Comparison of ENCODE assay signal across 15 cellular contexts in genomic region chrX:107562482-107562881, GRCh38.
DNase-seq lines count a peak whose midpoint lies in the region; ATAC-seq, FAIRE-seq and TF ChIP-seq lines count a peak whose summit lies in the region.
"Had no signal": no experiment of that assay in that cellular context is flagged by ENCODE, and none has a peak within 500 bp of the region (broad histone marks: within the 10 kb centered on the region; RNA-seq: fewer than 3 reads in every experiment).

No MANE protein-coding gene starts in this region.

- no peaks in the 10 kb centered on the region for H3K9me3 Mint-ChIP-seq in WTC11
- H3K9me3 Mint-ChIP-seq: activated naive CD8-positive, alpha-beta T cell treated with anti-CD3 and anti-CD28 coated beads, Interleukin-2, amount 50 U/mL, for 24 hours had no signal

- H3K27ac ChIP-seq in cardiac muscle cell = no peak overlapping the region
- H3K27ac ChIP-seq in heart left ventricle = no peak overlapping the region
- no peak overlapping the region for H3K27ac ChIP-seq in foreskin keratinocyte
- H3K27ac ChIP-seq in suprapubic skin = no peak overlapping the region
- H3K27ac ChIP-seq: upper lobe of right lung had no signal

- POLR2A ChIA-PET in WTC11 (lab: Charles Lee) = no interaction called here

- no peaks in the 10 kb centered on the region for H3K9me3 ChIP-seq in cardiac muscle cell (ENCODE audit: low read depth)
- no peaks in the 10 kb centered on the region for H3K9me3 ChIP-seq in heart left ventricle
- H3K9me3 ChIP-seq in suprapubic skin = no peaks in the 10 kb centered on the region
- H3K9me3 ChIP-seq: upper lobe of right lung had no signal

- H3K36me3 ChIP-seq in cardiac muscle cell (no peaks in the 10 kb centered on the region), heart left ventricle (no peaks in the 10 kb centered on the region), suprapubic skin (no peaks in the 10 kb centered on the region)
- H3K36me3 ChIP-seq: upper lobe of right lung had no signal

- no peak overlapping the region for H3K4me3 ChIP-seq in cardiac muscle cell
- no peak overlapping the region for H3K4me3 ChIP-seq in heart left ventricle
- no peak overlapping the region for H3K4me3 ChIP-seq in suprapubic skin
- H3K4me3 ChIP-seq: GM12878, upper lobe of right lung had no signal

- 68 to 78% (median 72%) methylated on average over 3 of the region's 3 CpGs for WGBS in heart left ventricle, 4 donors
- 56% methylated on average over 3 of the region's 3 CpGs for WGBS in suprapubic skin

- no peak for TF ChIP-seq EP300 in suprapubic skin (IDR thresholded peaks at IDR 0.05)

- H3K4me1 Mint-ChIP-seq in WTC11 = peaks cover 72% of the 10 kb centered on the region
- H3K4me1 Mint-ChIP-seq: activated naive CD8-positive, alpha-beta T cell treated with anti-CD3 and anti-CD28 coated beads, Interleukin-2, amount 50 U/mL, for 24 hours had no signal

- H3K36me3 Mint-ChIP-seq in WTC11 = no peaks in the 10 kb centered on the region

- TF ChIP-seq CTCF in cardiac muscle cell (IDR thresholded peaks at IDR 0.05; ENCODE audit: low read depth, low read length) (no peak), heart left ventricle (IDR thresholded peaks at IDR 0.05) (no peak), WTC11 (IDR thresholded peaks at IDR 0.05) (no peak), foreskin keratinocyte (conservative IDR thresholded peaks at IDR 0.05) (no peak), suprapubic skin (IDR thresholded peaks at IDR 0.05) (no peak)

- no peak for ATAC-seq in heart left ventricle
- no peak for ATAC-seq in WTC11
- ATAC-seq in foreskin keratinocyte = peak; percentile 42
- ATAC-seq: activated CD4-positive, CD25-positive, alpha-beta regulatory T cell treated with anti-CD3 and anti-CD28 coated beads, Interleukin-2, amount 50 U/mL, for 24 hours; activated naive CD8-positive, alpha-beta T cell treated with anti-CD3 and anti-CD28 coated beads, Interleukin-2, amount 50 U/mL, for 24 hours; GM12878; upper lobe of right lung had no signal

- peaks cover 3% of the 10 kb centered on the region for H3K4me1 ChIP-seq in cardiac muscle cell (ENCODE audit: low read depth)
- no peaks in the 10 kb centered on the region for H3K4me1 ChIP-seq in heart left ventricle
- H3K4me1 ChIP-seq in foreskin keratinocyte = no peaks in the 10 kb centered on the region
- no peaks in the 10 kb centered on the region for H3K4me1 ChIP-seq in suprapubic skin
- H3K4me1 ChIP-seq: upper lobe of right lung had no signal

- peak; percentile 18 to 64 for DNase-seq in cardiac muscle cell (ENCODE audit: low read depth in 1 of 2, low spot score in 1 of 2)
- no peak for DNase-seq in heart left ventricle
- no peak for DNase-seq in WTC11 (ENCODE audit: low spot score)
- DNase-seq in foreskin keratinocyte = peak in 1 of 2 donors; percentile 37
- DNase-seq in urothelium cell line (ENCODE audit: low spot score) = peak; percentile 6
- no peak for DNase-seq in activated CD8-positive, alpha-beta memory T cell treated with anti-CD3 and anti-CD28 coated beads for 24 hours
- DNase-seq in T-helper 2 cell = no peak
- DNase-seq in suprapubic skin (ENCODE audit: low spot score in 2 of 2) = no peak
- DNase-seq: activated naive CD8-positive, alpha-beta T cell treated with anti-CD3 and anti-CD28 coated beads, Interleukin-2, amount 50 U/mL, for 24 hours; effector CD4-positive, alpha-beta T cell; upper lobe of right lung had no signal

- H3K27me3 ChIP-seq in cardiac muscle cell (no peaks in the 10 kb centered on the region), heart left ventricle (peaks cover 0 to 8% (median 0%) of the 10 kb centered on the region in 9 donors), foreskin keratinocyte (no peaks in the 10 kb centered on the region), suprapubic skin (no peaks in the 10 kb centered on the region)
- H3K27me3 ChIP-seq: upper lobe of right lung had no signal

- CTCF ChIA-PET in WTC11 (lab: Charles Lee) = interaction anchor here (1.3 to 1.8 kb wide), 2 partner anchors 20 to 24 kb away, joined by 3 to 6 read pairs; no protein-coding TSS in a partner anchor

- H3K4me3 Mint-ChIP-seq in WTC11 = no peak overlapping the region
- H3K4me3 Mint-ChIP-seq: activated naive CD8-positive, alpha-beta T cell treated with anti-CD3 and anti-CD28 coated beads, Interleukin-2, amount 50 U/mL, for 24 hours had no signal

- H3K27ac Mint-ChIP-seq in WTC11 = peak overlapping the region; percentile 99
- H3K27ac Mint-ChIP-seq: activated naive CD8-positive, alpha-beta T cell treated with anti-CD3 and anti-CD28 coated beads, Interleukin-2, amount 50 U/mL, for 24 hours had no signal

- FAIRE-seq in urothelium cell line (lab: Jason Lieb, UNC) = no peak
- FAIRE-seq: A204.1, GM19239 had no signal

- TF ChIP-seq POLR2A in heart left ventricle (IDR thresholded peaks at IDR 0.05) (no peak), suprapubic skin (IDR thresholded peaks at IDR 0.05) (no peak)

- no peaks in the 10 kb centered on the region for H3K27me3 Mint-ChIP-seq in WTC11 (ENCODE audit: low read depth)
- H3K27me3 Mint-ChIP-seq: activated naive CD8-positive, alpha-beta T cell treated with anti-CD3 and anti-CD28 coated beads, Interleukin-2, amount 50 U/mL, for 24 hours had no signal

- intact Hi-C loops in heart left ventricle (cut with DNase I) = no loop called here

TF ChIP-seq in WTC11, 78 proteins besides CTCF, POLR2A, EP300 and RAD21:
- TF ChIP-seq JAZF1 (CRISPR knock-in tag; IDR thresholded peaks at IDR 0.05) (no peak), IRF1 (CRISPR knock-in tag; IDR thresholded peaks at IDR 0.05) (no peak), SMAD3 (CRISPR knock-in tag; IDR thresholded peaks at IDR 0.05; ENCODE audit: borderline replicate concordance) (no peak), NFE2L1 (CRISPR knock-in tag; IDR thresholded peaks at IDR 0.05) (no peak), CREB1 (CRISPR knock-in tag; IDR thresholded peaks at IDR 0.05) (no peak), TEAD1 (CRISPR knock-in tag; IDR thresholded peaks at IDR 0.05) (no peak), AR (CRISPR knock-in tag; IDR thresholded peaks at IDR 0.05) (no peak)

Comparison
In these comparisons a context has a peak if more than half of its experiments do, and no peak if none do; other contexts are left out.
1. DNase-seq: peak in cardiac muscle cell (2 of 2) and urothelium cell line (single experiment); none in heart left ventricle (0 of 5), WTC11 (single experiment), activated CD8-positive, alpha-beta memory T cell treated with anti-CD3 and anti-CD28 coated beads for 24 hours (single experiment), T-helper 2 cell (0 of 5) and suprapubic skin (0 of 2).